Comparison of ENCODE assay signal across 1 cellular context in genomic region chr11:117908261-117908895, GRCh38.
TF ChIP-seq lines count a peak whose summit lies in the region.

No MANE protein-coding gene starts in this region.

TF ChIP-seq in GM23338, 12 proteins besides CTCF, POLR2A, EP300 and RAD21:
- TF ChIP-seq CREB1 (CRISPR knock-in tag; IDR thresholded peaks at IDR 0.05; ENCODE audit: low read depth) (no peak), STAT1 (IDR thresholded peaks at IDR 0.05; ENCODE audit: unreplicated experiment) (no peak), POLR2AphosphoS5 (IDR thresholded peaks at IDR 0.05; ENCODE audit: low read depth) (no peak), REST (IDR thresholded peaks at IDR 0.05; ENCODE audit: unreplicated experiment) (no peak), NANOG (IDR thresholded peaks at IDR 0.05; ENCODE audit: borderline replicate concordance) (no peak), ZNF114 (CRISPR knock-in tag; IDR thresholded peaks at IDR 0.05) (no peak)
TF ChIP-seq in GM23338: peak in this region for 0.
